ENCODE assay signal across 12 cellular contexts in genomic region chr3:51819709-51820406, GRCh38. TPM values are rescaled to one million over a fixed set of nuclear protein-coding genes. Genes with fewer than 3 reads are reported as not detected.
DNase-seq lines count a peak whose midpoint lies in the region; ATAC-seq, FAIRE-seq and TF ChIP-seq lines count a peak whose summit lies in the region.
"Had no signal": no experiment of that assay in that cellular context is flagged by ENCODE, and none has a peak within 500 bp of the region (broad histone marks: within the 10 kb centered on the region; RNA-seq: fewer than 3 reads in every experiment).

No MANE protein-coding gene starts in this region.

- no peaks in the 10 kb centered on the region for H3K4me1 ChIP-seq in upper lobe of right lung

- TF ChIP-seq CTCF in C4-2B (conservative IDR thresholded peaks at IDR 0.05): peak; percentile 52
- peak; percentile 48 for TF ChIP-seq CTCF in GM12874 (IDR thresholded peaks at IDR 0.05; ENCODE audit: insufficient read depth, low read depth, low read length)
- peak; percentile 19 for TF ChIP-seq CTCF in fibroblast of villous mesenchyme (IDR thresholded peaks at IDR 0.05; ENCODE audit: insufficient read depth, low read depth, low read length)
- TF ChIP-seq CTCF in upper lobe of right lung (IDR thresholded peaks at IDR 0.05): no peak

- H3K27me3 ChIP-seq in upper lobe of right lung: peaks cover 5% of the 10 kb centered on the region
- H3K27me3 ChIP-seq: hepatocyte had no signal

- no peaks in the 10 kb centered on the region for H3K9me3 ChIP-seq in upper lobe of right lung

- H3K4me3 ChIP-seq in fibroblast of villous mesenchyme (ENCODE audit: low read depth, low read length) (no peak overlapping the region), upper lobe of right lung (no peak overlapping the region)
- H3K4me3 ChIP-seq: hepatocyte had no signal

- ATAC-seq in upper lobe of right lung: no peak

- H3K27ac ChIP-seq in C4-2B (no peak overlapping the region), upper lobe of right lung (no peak overlapping the region)
- H3K27ac ChIP-seq: hepatocyte, VCaP had no signal

- DNase-seq in OCI-M1 (lab: John Stamatoyannopoulos, UW) (peak; percentile 4), fibroblast of villous mesenchyme (ENCODE audit: low read depth) (no peak), NCI-H446 (lab: John Stamatoyannopoulos, UW) (no peak), RCC 7860 (ENCODE audit: low spot score) (no peak), NCI-H2196 (lab: John Stamatoyannopoulos, UW; ENCODE audit: unreplicated experiment) (no peak), upper lobe of right lung (no peak)
- DNase-seq: DMS79 treated with DMSO at 0.1 percent for 48 hours, NCI-H510A treated with DMSO at 0.1 percent for 48 hours had no signal

- intact Hi-C loops in upper lobe of right lung (cut with DNase I): no loop called here

- no peak for FAIRE-seq in RCC 7860 (lab: Jason Lieb, UNC)

- no peaks in the 10 kb centered on the region for H3K36me3 ChIP-seq in upper lobe of right lung

RNA-seq across cellular contexts. Expression of gene IQCF6, which starts 40.8 kb away (rescaled TPM):
- total RNA-seq in fibroblast of villous mesenchyme (not detected in 2 replicates), upper lobe of right lung (not detected)
- total RNA-seq: hepatocyte had no signal

RNA-seq across cellular contexts. Expression of gene IQCF2, which starts 41.6 kb away (rescaled TPM):
- not detected in 2 replicates for total RNA-seq in fibroblast of villous mesenchyme
- total RNA-seq in upper lobe of right lung: not detected
- total RNA-seq: hepatocyte had no signal

RNA-seq across cellular contexts. Expression of gene IQCF5, which starts 55.5 kb away (rescaled TPM):
- total RNA-seq in fibroblast of villous mesenchyme (not detected in 2 replicates), upper lobe of right lung (not detected)
- total RNA-seq: hepatocyte had no signal
